In the genomic region with DNA sequence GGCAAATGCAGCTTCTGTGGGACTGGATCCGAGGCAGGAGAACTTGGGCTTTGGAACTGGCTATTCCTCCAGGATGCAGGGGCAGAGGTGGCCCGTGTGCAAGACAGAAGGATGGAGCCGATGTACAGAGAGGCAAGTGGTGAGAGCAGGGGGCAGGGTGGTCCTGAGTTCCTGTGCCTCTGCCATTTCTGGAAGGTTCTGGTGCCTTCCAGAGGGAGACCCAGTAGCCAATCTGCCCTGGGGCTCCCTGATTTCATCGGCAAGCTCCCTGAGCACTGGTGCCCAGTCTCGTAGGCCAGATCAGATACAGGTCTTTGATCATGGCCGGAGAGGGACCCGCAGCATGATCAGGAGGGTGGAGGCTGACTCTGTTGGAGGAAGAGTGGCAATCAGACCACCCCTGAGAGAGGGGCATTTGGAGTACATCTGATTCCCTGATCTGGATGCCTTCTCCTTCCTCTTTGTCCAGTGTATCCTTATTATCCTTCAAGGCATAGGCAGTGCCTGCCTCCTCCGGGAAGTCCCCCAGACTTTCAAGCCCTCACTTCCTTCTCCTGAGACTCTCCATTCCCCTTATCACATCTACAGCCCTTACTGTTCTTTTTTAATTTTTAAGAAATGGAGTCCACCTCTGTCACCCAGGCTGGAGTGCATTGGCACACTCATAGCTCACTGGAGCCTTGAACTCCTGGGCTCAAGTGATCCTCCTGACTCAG, we compare ENCODE assay signal across 17 cellular contexts. TPM values are rescaled to one million over a fixed set of nuclear protein-coding genes. Genes with fewer than 3 reads are reported as not detected.
"Had no signal": no experiment of that assay in that cellular context is flagged by ENCODE, and none has a peak within 500 bp of the region (broad histone marks: within the 10 kb centered on the region; RNA-seq: fewer than 3 reads in every experiment).

No MANE protein-coding gene starts in this region.

- H3K36me3 ChIP-seq: adrenal gland, cardiac muscle cell, colonic mucosa, esophagus muscularis mucosa, right lobe of liver, SJSA1 had no signal

- H3K4me3 ChIP-seq: adrenal gland, cardiac muscle cell, colonic mucosa, esophagus muscularis mucosa, right lobe of liver, SJSA1 had no signal

- H3K4me1 ChIP-seq: adrenal gland, colonic mucosa, right lobe of liver had no signal

- ATAC-seq: activated CD8-positive, alpha-beta memory T cell treated with anti-CD3 and anti-CD28 coated beads, Interleukin-2, amount 10 ng/mL, durations not matched to agents 7 days and 5 days; right lobe of liver had no signal

- H3K27me3 ChIP-seq: adrenal gland, cardiac muscle cell, colonic mucosa, esophagus muscularis mucosa, right lobe of liver, SJSA1 had no signal

- H3K9me3 ChIP-seq: adrenal gland, colonic mucosa, esophagus muscularis mucosa, right lobe of liver, SJSA1 had no signal

- DNase-seq: activated CD4-positive, alpha-beta T cell treated with anti-CD3 and anti-CD28 coated beads, Interleukin-2, amount 50 U/mL, for 1 hour; activated CD8-positive, alpha-beta memory T cell treated with anti-CD3 and anti-CD28 coated beads, Interleukin-2, amount 10 ng/mL, durations not matched to agents 7 days and 5 days; activated T-cell treated with anti-CD3 and anti-CD28 coated beads, Interleukin-2, amount 50 U/mL, for 24 hours; adrenal gland; colonic mucosa; effector CD4-positive, alpha-beta T cell; mesendoderm; stimulated activated CD4-positive, alpha-beta T cell treated with anti-CD3 and anti-CD28 coated beads, Interleukin-1b, Interleukin-23, amount 100 ng/mL, for 48 hours; T-helper 2 cell had no signal

- H3K27ac ChIP-seq: adrenal gland, cardiac muscle cell, colonic mucosa, esophagus muscularis mucosa, right lobe of liver, SJSA1 had no signal

RNA-seq across cellular contexts. Expression of a gene that starts 9.7 kb away (rescaled TPM):
- total RNA-seq: activated CD8-positive, alpha-beta memory T cell treated with anti-CD3 and anti-CD28 coated beads, Interleukin-2, amount 10 ng/mL, durations not matched to agents 7 days and 5 days; adrenal gland; cardiac muscle cell; colonic mucosa; liver; osteoblast; pulmonary artery endothelial cell; right lobe of liver; SJSA1 had no signal
- polyA plus RNA-seq: adrenal gland, cardiac muscle cell, liver, neural cell had no signal

RNA-seq across cellular contexts. Expression of a gene that starts 42.0 kb away (rescaled TPM):
- total RNA-seq: activated CD8-positive, alpha-beta memory T cell treated with anti-CD3 and anti-CD28 coated beads, Interleukin-2, amount 10 ng/mL, durations not matched to agents 7 days and 5 days; pulmonary artery endothelial cell had no signal
- polyA plus RNA-seq: neural cell had no signal
